ENCODE assay signal across 15 cellular contexts in the genomic region with DNA sequence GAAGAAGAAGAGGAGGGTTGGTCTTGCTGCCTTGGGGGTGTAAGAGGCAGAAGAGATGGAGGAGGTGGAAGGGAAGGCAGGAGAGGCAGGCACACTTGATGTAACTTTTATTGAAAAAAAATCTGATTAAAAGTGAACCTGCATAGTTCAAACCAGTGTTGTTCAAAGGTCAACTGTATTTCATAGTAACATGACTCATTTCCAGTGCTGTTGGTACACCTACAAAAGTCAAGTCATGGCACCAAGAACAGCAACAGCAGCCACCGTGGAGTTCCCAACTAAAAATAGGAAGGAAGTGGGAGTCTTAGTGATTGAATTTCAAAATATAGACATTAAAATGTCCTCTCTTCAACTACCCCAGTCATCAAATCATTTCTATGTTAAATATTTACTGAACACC.
DNase-seq lines count a peak whose midpoint lies in the region; ATAC-seq, FAIRE-seq and TF ChIP-seq lines count a peak whose summit lies in the region.
"Had no signal": no experiment of that assay in that cellular context is flagged by ENCODE, and none has a peak within 500 bp of the region (broad histone marks: within the 10 kb centered on the region; RNA-seq: fewer than 3 reads in every experiment).

No MANE protein-coding gene starts in this region.

- peaks cover 3% of the 10 kb centered on the region for H3K27me3 Mint-ChIP-seq in activated naive CD8-positive, alpha-beta T cell treated with anti-CD3 and anti-CD28 coated beads, Interleukin-2, amount 50 U/mL, for 24 hours
- H3K27me3 Mint-ChIP-seq in activated naive CD8-positive, alpha-beta T cell treated with anti-CD3 and anti-CD28 coated beads for 36 hours = peaks cover 7% of the 10 kb centered on the region

- H3K27ac ChIP-seq in PC-3 (ENCODE audit: low read length) = peak overlapping the region; percentile 25; the same call in 1 of the 2 replicates

- no peaks in the 10 kb centered on the region for H3K79me2 ChIP-seq in PC-3 (ENCODE audit: low read length)

- intact Hi-C loops in PC-3 (cut with micrococcal nuclease) = loop anchor here (2.0 kb wide), 1 partner anchor 59 kb away; no protein-coding TSS in a partner anchor

- peak; percentile 79 for ATAC-seq in activated naive CD8-positive, alpha-beta T cell treated with anti-CD3 and anti-CD28 coated beads, Interleukin-2, amount 50 U/mL, for 24 hours
- peak; percentile 72 for ATAC-seq in PC-3
- no peak for ATAC-seq in GM18870 (IDR thresholded peaks at IDR 0.05; ENCODE audit: unreplicated experiment)
- ATAC-seq in GM18511 (IDR thresholded peaks at IDR 0.05; ENCODE audit: unreplicated experiment) = no peak
- no peak for ATAC-seq in GM19452 (IDR thresholded peaks at IDR 0.05; ENCODE audit: unreplicated experiment)

- TF ChIP-seq CTCF in PC-3 (conservative IDR thresholded peaks at IDR 0.05; ENCODE audit: low read depth, low read length) (no peak), epithelial cell of esophagus (IDR thresholded peaks at IDR 0.05; ENCODE audit: insufficient read depth, low read depth, low read length, missing control alignments) (no peak)

- H3K4me2 ChIP-seq in PC-3 (ENCODE audit: low read length) = peak overlapping the region; percentile 10

- no peaks in the 10 kb centered on the region for H3K36me3 Mint-ChIP-seq in activated naive CD8-positive, alpha-beta T cell treated with anti-CD3 and anti-CD28 coated beads, Interleukin-2, amount 50 U/mL, for 24 hours (ENCODE audit: low read depth)
- H3K36me3 Mint-ChIP-seq in activated naive CD8-positive, alpha-beta T cell treated with anti-CD3 and anti-CD28 coated beads for 36 hours = no peaks in the 10 kb centered on the region
- H3K36me3 Mint-ChIP-seq: memory B cell had no signal

- H4K20me1 ChIP-seq in PC-3 (ENCODE audit: low read length) = no peaks in the 10 kb centered on the region

- BruUV-seq in PC-3 (replicated peaks; lab: Mats Ljungman, UMichigan) = no TSS peak

- FAIRE-seq in urothelium cell line (lab: Jason Lieb, UNC) = peak; percentile 20

- POLR2A ChIA-PET in PC-3 (lab: Charles Lee; ENCODE audit: unreplicated experiment) = no interaction called here

- no peak overlapping the region for H2AFZ ChIP-seq in PC-3 (ENCODE audit: low read length)

- H3K9me2 ChIP-seq in PC-3 (replicated peaks; ENCODE audit: low read length) = no peaks in the 10 kb centered on the region

- H3K9me3 ChIP-seq in PC-3 (ENCODE audit: low read length) = no peaks in the 10 kb centered on the region

- H3K4me1 ChIP-seq in PC-3 (ENCODE audit: insufficient read depth, low read length) = peaks cover 38% of the 10 kb centered on the region

- no peaks in the 10 kb centered on the region for H3K9me3 Mint-ChIP-seq in activated naive CD8-positive, alpha-beta T cell treated with anti-CD3 and anti-CD28 coated beads, Interleukin-2, amount 50 U/mL, for 24 hours
- H3K9me3 Mint-ChIP-seq in activated naive CD8-positive, alpha-beta T cell treated with anti-CD3 and anti-CD28 coated beads for 36 hours = no peaks in the 10 kb centered on the region
- H3K9me3 Mint-ChIP-seq: activated B cell treated with CpG ODN at 0.5 μM for 24 hours, memory B cell had no signal

- peaks cover 23% of the 10 kb centered on the region for H3K4me1 Mint-ChIP-seq in activated naive CD8-positive, alpha-beta T cell treated with anti-CD3 and anti-CD28 coated beads, Interleukin-2, amount 50 U/mL, for 24 hours
- H3K4me1 Mint-ChIP-seq in activated naive CD8-positive, alpha-beta T cell treated with anti-CD3 and anti-CD28 coated beads for 36 hours = peaks cover 18% of the 10 kb centered on the region
- H3K4me1 Mint-ChIP-seq: activated B cell treated with CpG ODN at 0.5 μM for 24 hours, memory B cell had no signal

- no peak overlapping the region for H3K4me3 Mint-ChIP-seq in activated naive CD8-positive, alpha-beta T cell treated with anti-CD3 and anti-CD28 coated beads, Interleukin-2, amount 50 U/mL, for 24 hours
- H3K4me3 Mint-ChIP-seq in activated naive CD8-positive, alpha-beta T cell treated with anti-CD3 and anti-CD28 coated beads for 36 hours = no peak overlapping the region
- H3K4me3 Mint-ChIP-seq: activated B cell treated with CpG ODN at 0.5 μM for 24 hours, memory B cell had no signal

- H3K27ac Mint-ChIP-seq in activated naive CD8-positive, alpha-beta T cell treated with anti-CD3 and anti-CD28 coated beads, Interleukin-2, amount 50 U/mL, for 24 hours = no peak overlapping the region
- no peak overlapping the region for H3K27ac Mint-ChIP-seq in activated naive CD8-positive, alpha-beta T cell treated with anti-CD3 and anti-CD28 coated beads for 36 hours
- H3K27ac Mint-ChIP-seq: activated B cell treated with CpG ODN at 0.5 μM for 24 hours, memory B cell had no signal

- H3K4me3 ChIP-seq in PC-3 (ENCODE audit: low read length) = no peak overlapping the region
- H3K4me3 ChIP-seq in epithelial cell of esophagus (ENCODE audit: low read length) = no peak overlapping the region

- CTCF ChIA-PET in PC-3 (lab: Charles Lee) = no interaction called here

- no peaks in the 10 kb centered on the region for H3K27me3 ChIP-seq in PC-3 (ENCODE audit: low read length)

- H3K9ac ChIP-seq in PC-3 (ENCODE audit: low read length) = no peak overlapping the region

- H3F3A ChIP-seq in PC-3 (ENCODE audit: low read length, unreplicated experiment) = peaks cover 5% of the 10 kb centered on the region

- no peak for DNase-seq in activated naive CD8-positive, alpha-beta T cell treated with anti-CD3 and anti-CD28 coated beads, Interleukin-2, amount 50 U/mL, for 24 hours
- DNase-seq in activated naive CD8-positive, alpha-beta T cell treated with anti-CD3 and anti-CD28 coated beads for 36 hours = no peak
- peak; percentile 87 for DNase-seq in PC-3
- peak; percentile 34 for DNase-seq in epithelial cell of esophagus (ENCODE audit: low read depth)
- DNase-seq in urothelium cell line (ENCODE audit: low spot score) = peak; percentile 33
- DNase-seq: activated B cell treated with CpG ODN at 0.5 μM for 24 hours, activated T-cell treated with anti-CD3 and anti-CD28 coated beads for 4 hours, amniotic stem cell, NCI-H1105, NCI-H2227 treated with DMSO at 0.1 percent for 48 hours, SW 1271 had no signal

- no peaks in the 10 kb centered on the region for H3K36me3 ChIP-seq in PC-3 (ENCODE audit: low read depth, low read length)

Comparison
In these comparisons a context has a peak if more than half of its experiments do, and no peak if none do; other contexts are left out.
1. ATAC-seq: peak in activated naive CD8-positive, alpha-beta T cell treated with anti-CD3 and anti-CD28 coated beads, Interleukin-2, amount 50 U/mL, for 24 hours (single experiment) and PC-3 (single experiment); none in GM18870 (single experiment), GM18511 (single experiment) and GM19452 (single experiment).
2. DNase-seq: peak in PC-3 (single experiment), epithelial cell of esophagus (single experiment) and urothelium cell line (single experiment); none in activated naive CD8-positive, alpha-beta T cell treated with anti-CD3 and anti-CD28 coated beads, Interleukin-2, amount 50 U/mL, for 24 hours (single experiment) and activated naive CD8-positive, alpha-beta T cell treated with anti-CD3 and anti-CD28 coated beads for 36 hours (single experiment).